8 cellular contexts compared by ENCODE assay signal in genomic region chr10:47311900-47312662, GRCh38. TPM values are rescaled to one million over a fixed set of nuclear protein-coding genes. Genes with fewer than 3 reads are reported as not detected.
DNase-seq lines count a peak whose midpoint lies in the region; FAIRE-seq and TF ChIP-seq lines count a peak whose summit lies in the region.

No MANE protein-coding gene starts in this region.

- no peaks in the 10 kb centered on the region for H3K27me3 Mint-ChIP-seq in activated T-helper 2 cell treated with anti-CD3 and anti-CD28 coated beads, Interferon-gamma antibody, Interleukin-2, Interleukin-4, amounts not matched to agents 10 μg/mL and 5 μg/mL and 100 μg/mL, durations not matched to agents 14 hours and 24 hours and 36 hours (ENCODE audit: low read depth)

- DNase-seq in AG04450 (ENCODE audit: low read depth, low spot score) = peak; percentile 43
- DNase-seq in GM18507 (ENCODE audit: extremely low spot score, insufficient read length, low read depth) = peak; percentile 60
- peak; percentile 59 for DNase-seq in HT1080 (ENCODE audit: low read depth)
- peak; percentile 85 for DNase-seq in RKO (ENCODE audit: low spot score)
- peak; percentile 74 for DNase-seq in activated T-helper 2 cell treated with anti-CD3 and anti-CD28 coated beads, Interferon-gamma antibody, Interleukin-2, Interleukin-4, amounts not matched to agents 10 μg/mL and 5 μg/mL and 100 μg/mL, durations not matched to agents 14 hours and 24 hours and 36 hours (ENCODE audit: low spot score)
- DNase-seq in fibroblast of villous mesenchyme (ENCODE audit: low read depth) = peak; percentile 60
- peak; percentile 19 for DNase-seq in non-pigmented ciliary epithelial cell (ENCODE audit: low read depth)
- DNase-seq in substantia nigra (lab: John Stamatoyannopoulos, UW) = peak; percentile 8 to 90 (median 76)

- peak overlapping the region; percentile 33 for H3K27ac Mint-ChIP-seq in activated T-helper 2 cell treated with anti-CD3 and anti-CD28 coated beads, Interferon-gamma antibody, Interleukin-2, Interleukin-4, amounts not matched to agents 10 μg/mL and 5 μg/mL and 100 μg/mL, durations not matched to agents 14 hours and 24 hours and 36 hours

- no peaks in the 10 kb centered on the region for H3K9me3 ChIP-seq in AG04450 (ENCODE audit: control insufficient read depth, insufficient read depth, low read length)

- POLR2A ChIA-PET in AG04450 (lab: Yijun Ruan, JAX) = interaction anchor here (0.6 kb wide), 1 partner anchor 264 kb away, joined by 3 read pairs; no protein-coding TSS in a partner anchor

- CTCF ChIA-PET in AG04450 (lab: Charles Lee) = interaction anchor here (0.6 to 7.6 kb wide), 28 partner anchors 9 to 318 kb away, joined by 3 to 167 read pairs (median 4); partner anchors contain the start of gene GDF10

- H3K4me3 Mint-ChIP-seq in activated T-helper 2 cell treated with anti-CD3 and anti-CD28 coated beads, Interferon-gamma antibody, Interleukin-2, Interleukin-4, amounts not matched to agents 10 μg/mL and 5 μg/mL and 100 μg/mL, durations not matched to agents 14 hours and 24 hours and 36 hours (ENCODE audit: low read depth) = no peak overlapping the region

- no peak for FAIRE-seq in GM18507 (lab: Jason Lieb, UNC)

- no peak overlapping the region for H3K4me3 ChIP-seq in AG04450 (ENCODE audit: low read depth, low read length)
- H3K4me3 ChIP-seq in fibroblast of villous mesenchyme (ENCODE audit: low read depth, low read length) = no peak overlapping the region

- H3K4me1 Mint-ChIP-seq in activated T-helper 2 cell treated with anti-CD3 and anti-CD28 coated beads, Interferon-gamma antibody, Interleukin-2, Interleukin-4, amounts not matched to agents 10 μg/mL and 5 μg/mL and 100 μg/mL, durations not matched to agents 14 hours and 24 hours and 36 hours (ENCODE audit: low read depth) = peaks cover 16% of the 10 kb centered on the region

- TF ChIP-seq CTCF in AG04450 (IDR thresholded peaks at IDR 0.05; ENCODE audit: low read depth, low read length) (peak; percentile 96), fibroblast of villous mesenchyme (IDR thresholded peaks at IDR 0.05; ENCODE audit: insufficient read depth, low read depth, low read length) (peak; percentile 87)

- intact Hi-C loops in activated T-helper 2 cell treated with anti-CD3 and anti-CD28 coated beads, Interferon-gamma antibody, Interleukin-2, Interleukin-4, amounts not matched to agents 10 μg/mL and 5 μg/mL and 100 μg/mL, durations not matched to agents 14 hours and 24 hours and 36 hours (cut with micrococcal nuclease) = loop anchor here (1.0 to 10.0 kb wide), 4 partner anchors 50 to 288 kb away; no protein-coding TSS in a partner anchor

- H3K27ac ChIP-seq in AG04450 (ENCODE audit: low read depth, low read length) = no peak overlapping the region
- H3K27ac ChIP-seq in substantia nigra (ENCODE audit: low read depth, low read length, poor library complexity, severe bottlenecking) = no peak overlapping the region

- H3K36me3 Mint-ChIP-seq in activated T-helper 2 cell treated with anti-CD3 and anti-CD28 coated beads, Interferon-gamma antibody, Interleukin-2, Interleukin-4, amounts not matched to agents 10 μg/mL and 5 μg/mL and 100 μg/mL, durations not matched to agents 14 hours and 24 hours and 36 hours (ENCODE audit: low read depth) = no peaks in the 10 kb centered on the region

- H3K9me3 Mint-ChIP-seq in activated T-helper 2 cell treated with anti-CD3 and anti-CD28 coated beads, Interferon-gamma antibody, Interleukin-2, Interleukin-4, amounts not matched to agents 10 μg/mL and 5 μg/mL and 100 μg/mL, durations not matched to agents 14 hours and 24 hours and 36 hours = no peaks in the 10 kb centered on the region

- H3K27me3 ChIP-seq in AG04450 (ENCODE audit: control insufficient read depth, insufficient read depth, low read length) = peaks cover 13% of the 10 kb centered on the region

RNA-seq across cellular contexts. Expression of gene GDF2, which starts 10.2 kb away (rescaled TPM):
- polyA plus RNA-seq in AG04450 (2011; rRNA removed) = not detected in 2 replicates
- not detected in 2 replicates for polyA minus RNA-seq in AG04450 (2011; rRNA and poly(A)+ RNA removed)
- total RNA-seq in HT1080 (2014; rRNA removed; shearing (Covaris generic)) = not detected in 2 replicates
- polyA plus RNA-seq in HT1080 (2015; cell fraction: cytosol; rRNA removed) = not detected in 2 replicates
- polyA plus RNA-seq in HT1080 (2015; cell fraction: nucleus; rRNA removed) = not detected in 2 replicates
- total RNA-seq in activated T-helper 2 cell treated with anti-CD3 and anti-CD28 coated beads, Interferon-gamma antibody, Interleukin-2, Interleukin-4, amounts not matched to agents 10 μg/mL and 5 μg/mL and 100 μg/mL, durations not matched to agents 14 hours and 24 hours and 36 hours = not detected in 2 replicates
- total RNA-seq in fibroblast of villous mesenchyme = not detected in 2 replicates

RNA-seq across cellular contexts. Expression of gene GDF10, which starts 12.1 kb away (rescaled TPM):
- polyA plus RNA-seq in AG04450 (2011; rRNA removed) = 0.09 and 0.14 TPM in 2 replicates
- 0.09 and 0.48 TPM in 2 replicates for polyA minus RNA-seq in AG04450 (2011; rRNA and poly(A)+ RNA removed)
- not detected in 2 replicates for total RNA-seq in HT1080 (2014; rRNA removed; shearing (Covaris generic))
- polyA plus RNA-seq in HT1080 (2015; cell fraction: cytosol; rRNA removed) = not detected in 2 replicates
- polyA plus RNA-seq in HT1080 (2015; cell fraction: nucleus; rRNA removed) = not detected in 2 replicates
- 0.11 and 0.25 TPM in 2 replicates for total RNA-seq in activated T-helper 2 cell treated with anti-CD3 and anti-CD28 coated beads, Interferon-gamma antibody, Interleukin-2, Interleukin-4, amounts not matched to agents 10 μg/mL and 5 μg/mL and 100 μg/mL, durations not matched to agents 14 hours and 24 hours and 36 hours
- total RNA-seq in fibroblast of villous mesenchyme = not detected in 2 replicates

RNA-seq across cellular contexts. Expression of gene RBP3, which starts 36.1 kb away (rescaled TPM):
- not detected in 2 replicates for polyA plus RNA-seq in AG04450 (2011; rRNA removed)
- polyA minus RNA-seq in AG04450 (2011; rRNA and poly(A)+ RNA removed) = not detected in 2 replicates
- total RNA-seq in HT1080 (2014; rRNA removed; shearing (Covaris generic)) = not detected in 2 replicates
- polyA plus RNA-seq in HT1080 (2015; cell fraction: cytosol; rRNA removed) = not detected in 2 replicates
- polyA plus RNA-seq in HT1080 (2015; cell fraction: nucleus; rRNA removed) = not detected in 2 replicates
- not detected in 2 replicates for total RNA-seq in activated T-helper 2 cell treated with anti-CD3 and anti-CD28 coated beads, Interferon-gamma antibody, Interleukin-2, Interleukin-4, amounts not matched to agents 10 μg/mL and 5 μg/mL and 100 μg/mL, durations not matched to agents 14 hours and 24 hours and 36 hours
- total RNA-seq in fibroblast of villous mesenchyme = not detected in 2 replicates

Comparison
In these comparisons a context has a peak if more than half of its experiments do, and no peak if none do; other contexts are left out.
1. DNase-seq: peak in every context shown above with its lines; median percentile 85 in RKO; 76 in substantia nigra; 74 in activated T-helper 2 cell treated with anti-CD3 and anti-CD28 coated beads, Interferon-gamma antibody, Interleukin-2, Interleukin-4, amounts not matched to agents 10 μg/mL and 5 μg/mL and 100 μg/mL, durations not matched to agents 14 hours and 24 hours and 36 hours; 60 in GM18507; 60 in fibroblast of villous mesenchyme; 59 in HT1080; 43 in AG04450; 19 in non-pigmented ciliary epithelial cell.